ENCODE assay signal across 9 cellular contexts in the genomic region with DNA sequence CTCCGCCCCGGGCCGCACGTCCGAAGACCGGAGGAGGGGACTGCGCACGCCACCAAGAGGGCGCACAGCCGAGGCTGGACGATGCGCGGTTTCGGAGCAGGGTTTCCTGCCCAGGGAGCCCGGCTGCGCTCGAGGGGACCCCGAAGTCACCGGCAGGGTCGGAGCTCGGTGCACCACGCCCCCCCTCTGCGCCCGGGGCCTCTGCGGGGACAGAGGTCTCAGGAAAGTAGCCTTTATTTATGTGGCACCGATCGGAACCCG.
DNase-seq lines count a peak whose midpoint lies in the region; ATAC-seq and TF ChIP-seq lines count a peak whose summit lies in the region.
"Had no signal": no experiment of that assay in that cellular context is flagged by ENCODE, and none has a peak within 500 bp of the region (broad histone marks: within the 10 kb centered on the region; RNA-seq: fewer than 3 reads in every experiment).

No MANE protein-coding gene starts in this region.

- H3K4me3 ChIP-seq in AG09309 (ENCODE audit: control insufficient read depth, low read depth, low read length), result peak overlapping the region; percentile 75
- H3K4me3 ChIP-seq in HUES6 (ENCODE audit: low read depth, low read length), result peak overlapping the region; percentile 88
- peak overlapping the region; percentile 72 to 90 (median 82) for H3K4me3 ChIP-seq in fibroblast of lung (replicated peaks in 1 of 4; ENCODE audit: control extremely low read depth in 1 of 4, insufficient read depth in 1 of 4, low read depth in 3 of 4, low read length in 4 of 4)
- peak overlapping the region; percentile 89 for H3K4me3 ChIP-seq in trophoblast cell (ENCODE audit: low read depth, low read length)

- peak overlapping the region; percentile 93 for H3K14ac ChIP-seq in trophoblast cell (ENCODE audit: low read length)

- H3K18ac ChIP-seq in trophoblast cell (ENCODE audit: low read length), result peak overlapping the region; percentile 97

- peak overlapping the region; percentile 91 for H3K4ac ChIP-seq in trophoblast cell (ENCODE audit: low read depth, low read length)

- H3K27me3 ChIP-seq in HUES6 (ENCODE audit: control insufficient read depth, insufficient read depth, low read length), result peaks cover 38% of the 10 kb centered on the region
- no peaks in the 10 kb centered on the region for H3K27me3 ChIP-seq in fibroblast of lung (ENCODE audit: control insufficient read depth, insufficient read depth, low read length)
- H3K27me3 ChIP-seq in trophoblast cell (ENCODE audit: insufficient read depth, low read length), result no peaks in the 10 kb centered on the region

- ATAC-seq in GM19463 (IDR thresholded peaks at IDR 0.05; ENCODE audit: unreplicated experiment), result peak; percentile 2
- ATAC-seq in activated CD8-positive, alpha-beta memory T cell treated with anti-CD3 and anti-CD28 coated beads, Interleukin-2, amount 10 ng/mL, durations not matched to agents 7 days and 5 days, result peak; percentile 16

- no peaks in the 10 kb centered on the region for H3K27me3 Mint-ChIP-seq in activated CD8-positive, alpha-beta memory T cell treated with anti-CD3 and anti-CD28 coated beads, Interleukin-2, amount 10 ng/mL, durations not matched to agents 7 days and 5 days

- H3K4me3 Mint-ChIP-seq in activated CD8-positive, alpha-beta memory T cell treated with anti-CD3 and anti-CD28 coated beads, Interleukin-2, amount 10 ng/mL, durations not matched to agents 7 days and 5 days, result peak overlapping the region; percentile 99

- no peaks in the 10 kb centered on the region for H3K9me3 Mint-ChIP-seq in activated CD8-positive, alpha-beta memory T cell treated with anti-CD3 and anti-CD28 coated beads, Interleukin-2, amount 10 ng/mL, durations not matched to agents 7 days and 5 days (ENCODE audit: low read depth)
- H3K9me3 Mint-ChIP-seq: natural killer cell treated with Interleukin-12 subunit alpha and Interleukin-12 subunit beta and Interleukin-15 and Interleukin-18, amount 100 ng/mL, for 72 hours had no signal

- peak overlapping the region; percentile 83 for H2BK120ac ChIP-seq in trophoblast cell (ENCODE audit: insufficient read depth, low read length, poor library complexity)

- peak overlapping the region; percentile 97 for H4K8ac ChIP-seq in trophoblast cell (ENCODE audit: low read depth, low read length)

- H3K4me2 ChIP-seq in fibroblast of lung (ENCODE audit: extremely low read depth, insufficient read depth, low read length), result peak overlapping the region; percentile 96
- peak overlapping the region; percentile 91 for H3K4me2 ChIP-seq in trophoblast cell (ENCODE audit: low read length)

- WGBS in trophoblast cell (ENCODE audit: extremely low coverage, insufficient coverage, insufficient read length), result no CpG with 5 or more reads among the region's 28 CpGs

- H3K4me1 ChIP-seq in HUES6 (ENCODE audit: control insufficient read depth, insufficient read depth, low read length), result peaks cover 12% of the 10 kb centered on the region; the same call in 1 of the 2 replicates
- H3K4me1 ChIP-seq in fibroblast of lung (ENCODE audit: control insufficient read depth, extremely low read depth, insufficient read depth, low read length), result peaks cover 3% of the 10 kb centered on the region
- peaks cover 14 to 16% of the 10 kb centered on the region in 2 experiments for H3K4me1 ChIP-seq in trophoblast cell (ENCODE audit: control insufficient read depth in 1 of 2, insufficient read depth in 2 of 2, low read length in 2 of 2)

- H3K9me3 ChIP-seq in HUES6 (ENCODE audit: control insufficient read depth, insufficient read depth, low read depth, low read length) (no peaks in the 10 kb centered on the region), fibroblast of lung (ENCODE audit: control insufficient read depth, insufficient read depth, low read depth, low read length) (no peaks in the 10 kb centered on the region), trophoblast cell (ENCODE audit: insufficient read depth, low read depth, low read length) (no peaks in the 10 kb centered on the region)

- peak overlapping the region; percentile 36 for H3K27ac Mint-ChIP-seq in activated CD8-positive, alpha-beta memory T cell treated with anti-CD3 and anti-CD28 coated beads, Interleukin-2, amount 10 ng/mL, durations not matched to agents 7 days and 5 days

- peak overlapping the region; percentile 94 for H2BK5ac ChIP-seq in trophoblast cell (ENCODE audit: low read depth, low read length, poor library complexity)

- DNase-seq in AG09309 (ENCODE audit: low read depth), result no peak
- peak; percentile 64 for DNase-seq in activated CD8-positive, alpha-beta memory T cell treated with anti-CD3 and anti-CD28 coated beads, Interleukin-2, amount 10 ng/mL, durations not matched to agents 7 days and 5 days
- peak; percentile 25 to 30 for DNase-seq in fibroblast of lung (ENCODE audit: low read depth in 2 of 2)
- no peak for DNase-seq in trophoblast cell
- no peak for DNase-seq in OCI-M2 (lab: John Stamatoyannopoulos, UW; ENCODE audit: unreplicated experiment)
- DNase-seq in dedifferentiated amniotic fluid mesenchymal stem cell (ENCODE audit: extremely low spot score), result no peak

- H2AK5ac ChIP-seq in trophoblast cell (ENCODE audit: low read length), result peak overlapping the region; percentile 63

- CTCF ChIA-PET in activated CD8-positive, alpha-beta memory T cell treated with anti-CD3 and anti-CD28 coated beads, Interleukin-2, amount 10 ng/mL, durations not matched to agents 7 days and 5 days (lab: Charles Lee), result interaction anchor here (0.9 to 2.7 kb wide), 10 partner anchors 8 to 179 kb away, joined by 3 to 15 read pairs (median 6); a partner anchor contains a TSS

- peaks cover 22% of the 10 kb centered on the region for H3K79me1 ChIP-seq in trophoblast cell (ENCODE audit: low read length)

- peaks cover 1% of the 10 kb centered on the region for H3K36me3 Mint-ChIP-seq in activated CD8-positive, alpha-beta memory T cell treated with anti-CD3 and anti-CD28 coated beads, Interleukin-2, amount 10 ng/mL, durations not matched to agents 7 days and 5 days
- H3K36me3 Mint-ChIP-seq: natural killer cell treated with Interleukin-12 subunit alpha and Interleukin-12 subunit beta and Interleukin-15 and Interleukin-18, amount 100 ng/mL, for 72 hours had no signal

- H4K12ac ChIP-seq in trophoblast cell (ENCODE audit: low read depth, low read length), result peak overlapping the region; percentile 82

- no peaks in the 10 kb centered on the region for H4K20me1 ChIP-seq in fibroblast of lung (ENCODE audit: control insufficient read depth, extremely low read depth, insufficient read depth, low read length)

- peak overlapping the region; percentile 97 for H4K91ac ChIP-seq in trophoblast cell (ENCODE audit: low read depth, low read length)

- H3K9ac ChIP-seq in HUES6 (ENCODE audit: low read length), result peak overlapping the region; percentile 61
- H3K9ac ChIP-seq in fibroblast of lung (ENCODE audit: insufficient read depth, low read length), result peak overlapping the region; percentile 62
- peak overlapping the region; percentile 53 for H3K9ac ChIP-seq in trophoblast cell (ENCODE audit: low read length)

- H3K27ac ChIP-seq in HUES6 (ENCODE audit: low read depth, low read length) (no peak overlapping the region), fibroblast of lung (ENCODE audit: insufficient read depth, low read length) (peak overlapping the region; percentile 30), trophoblast cell (ENCODE audit: low read depth, low read length) (peak overlapping the region; percentile 90)

- no peak overlapping the region for H3K23ac ChIP-seq in trophoblast cell (ENCODE audit: low read length)

- H3K4me1 Mint-ChIP-seq in activated CD8-positive, alpha-beta memory T cell treated with anti-CD3 and anti-CD28 coated beads, Interleukin-2, amount 10 ng/mL, durations not matched to agents 7 days and 5 days, result peaks cover 30% of the 10 kb centered on the region

- no peak for TF ChIP-seq CTCF in AG09309 (IDR thresholded peaks at IDR 0.05; ENCODE audit: control insufficient read depth, insufficient read depth, low read depth, low read length, missing control alignments)
- TF ChIP-seq CTCF in fibroblast of lung (conservative IDR thresholded peaks at IDR 0.05 in 1 of 2, IDR thresholded peaks at IDR 0.05 in 1 of 2; ENCODE audit: low read depth in 1 of 2, low read length in 2 of 2), result no peak

- peak overlapping the region; percentile 6 for H2BK12ac ChIP-seq in trophoblast cell (ENCODE audit: low read length)

- no peaks in the 10 kb centered on the region for H3K36me3 ChIP-seq in HUES6 (ENCODE audit: control insufficient read depth, insufficient read depth, low read length)
- H3K36me3 ChIP-seq in fibroblast of lung (ENCODE audit: control insufficient read depth, insufficient read depth, low read length), result no peaks in the 10 kb centered on the region
- no peaks in the 10 kb centered on the region for H3K36me3 ChIP-seq in trophoblast cell (ENCODE audit: control insufficient read depth in 1 of 2, insufficient read depth in 2 of 2, low read length in 2 of 2)

- H2AFZ ChIP-seq in fibroblast of lung (ENCODE audit: low read length), result peak overlapping the region; percentile 56
- H2AFZ ChIP-seq in trophoblast cell (ENCODE audit: insufficient read depth, low read length, poor library complexity), result peak overlapping the region; percentile 85

- H3K79me2 ChIP-seq in fibroblast of lung (ENCODE audit: control insufficient read depth, insufficient read depth, low read length) (no peaks in the 10 kb centered on the region), trophoblast cell (ENCODE audit: control insufficient read depth, insufficient read depth, low read length, poor library complexity) (peaks cover 23% of the 10 kb centered on the region)

Comparison
In these comparisons a context has a peak if more than half of its experiments do, and no peak if none do; other contexts are left out.
1. DNase-seq: peak in activated CD8-positive, alpha-beta memory T cell treated with anti-CD3 and anti-CD28 coated beads, Interleukin-2, amount 10 ng/mL, durations not matched to agents 7 days and 5 days (single experiment) and fibroblast of lung (2 of 2); none in AG09309 (single experiment), trophoblast cell (0 of 2), OCI-M2 (single experiment) and dedifferentiated amniotic fluid mesenchymal stem cell (single experiment).
2. Peak in every context shown above with its lines, with median percentiles within 50 percentile points of each other: H3K4me3 ChIP-seq and H3K9ac ChIP-seq.